8 cellular contexts compared by ENCODE assay signal in the genomic region with DNA sequence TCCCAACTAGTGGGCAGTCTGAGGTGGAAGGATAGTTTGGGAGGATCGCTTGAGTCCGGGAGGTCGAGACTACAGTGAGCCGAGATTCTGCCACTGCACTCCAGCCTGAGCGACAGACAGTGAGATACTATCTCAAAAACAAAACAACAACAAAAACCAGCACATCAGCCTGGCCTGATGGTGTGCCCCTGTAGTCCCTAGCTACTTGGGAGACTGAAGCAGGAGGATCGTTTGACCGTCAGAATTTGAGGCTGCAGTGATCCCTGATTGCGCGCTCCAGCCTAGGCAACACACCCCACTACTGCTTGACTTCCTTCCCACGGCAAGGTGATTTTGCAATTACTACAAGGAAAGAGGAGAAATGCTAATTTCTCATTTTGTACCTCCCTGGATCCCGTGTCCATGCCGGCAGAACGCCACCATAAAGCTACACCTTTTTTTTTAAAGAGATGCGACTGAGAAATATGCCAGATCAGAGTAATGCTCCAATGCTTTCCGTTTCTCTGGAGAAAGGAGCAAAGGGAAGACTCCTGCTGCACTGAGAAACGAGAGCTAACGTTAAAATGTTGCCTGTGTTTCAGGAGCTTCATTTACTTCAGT. TPM values are rescaled to one million over a fixed set of nuclear protein-coding genes. Genes with fewer than 3 reads are reported as not detected.
DNase-seq lines count a peak whose midpoint lies in the region; ATAC-seq, FAIRE-seq and TF ChIP-seq lines count a peak whose summit lies in the region.

No MANE protein-coding gene starts in this region.

- H3K27ac ChIP-seq in A549 (peak overlapping the region; percentile 94 to 96), VCaP (peak overlapping the region; percentile 90)

- TF ChIP-seq RAD21 in A549 (conservative IDR thresholded peaks at IDR 0.05 in 1 of 2, IDR thresholded peaks at IDR 0.05 in 1 of 2) = no peak

- H3K9me3 Mint-ChIP-seq in neural crest cell = no peaks in the 10 kb centered on the region

- POLR2A ChIA-PET in A549 (lab: Yijun Ruan, JAX) = interaction anchor here (1.2 kb wide), 1 partner anchor 63 kb away, joined by 4 read pairs; the partner anchor contains the start of gene G2E3

- peak overlapping the region; percentile 73 for H3K4me3 ChIP-seq in A549
- peak overlapping the region; percentile 82 for H3K4me3 ChIP-seq in fibroblast of mammary gland (ENCODE audit: control insufficient read depth, low read depth, low read length)

- TF ChIP-seq POLR2A in A549 (IDR thresholded peaks at IDR 0.05; ENCODE audit: low read length) (no peak), GM12891 (IDR thresholded peaks at IDR 0.05; ENCODE audit: low read depth, low read length) (no peak)

- CTCF ChIA-PET in A549 (lab: Yijun Ruan, JAX) = interaction anchor here (2.7 to 3.6 kb wide), 2 partner anchors 11 to 59 kb away, joined by 12 to 24 read pairs; no protein-coding TSS in a partner anchor

- ATAC-seq in A549 (peak; percentile 70 to 72), HG03354 (IDR thresholded peaks at IDR 0.05; ENCODE audit: poor library complexity, severe bottlenecking, unreplicated experiment) (peak; percentile 20)

- H3K4me3 Mint-ChIP-seq in neural crest cell = peak overlapping the region; percentile 98

- FAIRE-seq in A549 (lab: Jason Lieb, UNC) (no peak), GM12891 (lab: Jason Lieb, UNC) (peak; percentile 62)

- H3K9me3 ChIP-seq in A549 = no peaks in the 10 kb centered on the region

- TF ChIP-seq CTCF in A549 (IDR thresholded peaks at IDR 0.05) = no peak
- TF ChIP-seq CTCF in VCaP (conservative IDR thresholded peaks at IDR 0.05) = no peak
- TF ChIP-seq CTCF in fibroblast of mammary gland (conservative IDR thresholded peaks at IDR 0.05; ENCODE audit: control insufficient read depth, insufficient read depth, low read depth, low read length) = no peak
- no peak for TF ChIP-seq CTCF in neural crest cell (conservative IDR thresholded peaks at IDR 0.05)

- peak overlapping the region; percentile 80 for H3K4me2 ChIP-seq in A549

- H3K36me3 Mint-ChIP-seq in neural crest cell (ENCODE audit: low read depth) = peaks cover 4% of the 10 kb centered on the region

- WGBS in A549 (ENCODE audit: missing lambda C conversion rate) = 9% methylated on average over 17 of the region's 17 CpGs

- DNase-seq in A549 (ENCODE audit: low read depth in 1 of 2, low spot score in 1 of 2) = peak in 1 of 2 experiments; percentile 48
- no peak for DNase-seq in GM12891 (ENCODE audit: insufficient read length, low spot score)
- peak; percentile 40 for DNase-seq in fibroblast of mammary gland (ENCODE audit: low read depth)
- no peak for DNase-seq in neural crest cell (ENCODE audit: low read depth, low spot score)
- DNase-seq in GF-D8 (lab: John Stamatoyannopoulos, UW) = no peak
- DNase-seq in NCI-H2029 (lab: John Stamatoyannopoulos, UW) = no peak

- H3K27ac Mint-ChIP-seq in neural crest cell (ENCODE audit: unreplicated experiment) = peak overlapping the region; percentile 90

- H3K4me1 ChIP-seq in A549 = peaks cover 26% of the 10 kb centered on the region; the same call in 2 of the 3 replicates

- no peaks in the 10 kb centered on the region for H3K27me3 Mint-ChIP-seq in neural crest cell (ENCODE audit: low read depth)

- peaks cover 28% of the 10 kb centered on the region for H3K4me1 Mint-ChIP-seq in neural crest cell

- TF ChIP-seq EP300 in A549 (IDR thresholded peaks at IDR 0.05) = no peak

TF ChIP-seq in A549, 52 proteins besides CTCF, POLR2A, EP300 and RAD21:
- TF ChIP-seq HOXA7 (CRISPR knock-in tag; IDR thresholded peaks at IDR 0.05) (0 out of 2 replicates have a peak, but pooled peaks have one; percentile 9), ZSCAN20 (CRISPR knock-in tag; IDR thresholded peaks at IDR 0.05) (no peak)

TF ChIP-seq in GM12891, 5 proteins besides CTCF, POLR2A, EP300 and RAD21:
- TF ChIP-seq SPI1 (IDR thresholded peaks at IDR 0.05; ENCODE audit: low read depth, low read length) (0 out of 2 replicates have a peak, but pooled peaks have one; percentile 19), PAX5 (IDR thresholded peaks at IDR 0.05; ENCODE audit: insufficient read depth, low read length, severe bottlenecking) (no peak)

RNA-seq across cellular contexts. Expression of gene SCFD1, which starts 0.7 kb away (rescaled TPM):
- polyA plus RNA-seq in A549 (2011; rRNA removed) = 107 and 158 TPM in 2 replicates
- 19.3 and 20.6 TPM in 2 replicates for polyA plus RNA-seq in A549 (2012; cell fraction: cytosol; rRNA removed)
- polyA plus RNA-seq in A549 (2012; cell fraction: nucleus; rRNA removed) = 10.4 and 18.1 TPM in 2 replicates
- 52.1 to 54.6 TPM (median 54.0 TPM) in 3 replicates for polyA plus RNA-seq in A549 (2017; fragmentation: RNase III; extraction: RNeasy Plus Mini Kit Qiagen cat#74134 plus additional on column Dnase treatment)
- 36.1 and 46.5 TPM in 2 replicates for polyA minus RNA-seq in A549 (2011; rRNA and poly(A)+ RNA removed)
- 39.8 TPM for polyA plus RNA-seq in GM12891 (2012; ENCODE audit: low read depth, missing spikeins)
- total RNA-seq in neural crest cell = 62.9 and 63.4 TPM in 2 replicates
